Comparison of ENCODE assay signal across 16 cellular contexts in the genomic region with DNA sequence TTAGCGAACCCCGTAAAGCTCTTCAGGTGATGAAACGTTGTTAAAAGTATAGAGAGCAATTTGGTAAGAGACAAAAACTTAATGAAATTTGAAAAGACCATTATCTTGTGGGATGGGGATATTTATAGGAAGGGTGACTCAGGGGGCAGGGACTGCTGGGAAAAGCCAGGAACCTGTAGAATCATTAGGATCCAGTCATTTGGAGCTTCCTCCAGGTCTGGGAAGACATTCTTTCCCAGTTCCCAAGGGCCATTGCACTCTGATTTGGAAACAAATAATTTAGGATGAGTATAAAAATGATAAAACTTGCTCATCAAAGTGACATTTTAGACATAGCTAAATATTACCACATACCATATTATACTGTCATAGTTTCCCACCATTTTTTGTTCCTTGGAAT.
A peak's percentile ranks its signal among the peaks of the same experiment; 100 is the strongest.
DNase-seq lines count a peak whose midpoint lies in the region; ATAC-seq and TF ChIP-seq lines count a peak whose summit lies in the region.
"Had no signal": no experiment of that assay in that cellular context is flagged by ENCODE, and none has a peak within 500 bp of the region (broad histone marks: within the 10 kb centered on the region; RNA-seq: fewer than 3 reads in every experiment).

No MANE protein-coding gene starts in this region.

- ATAC-seq in activated B cell treated with CpG ODN at 0.5 μM for 24 hours (ENCODE audit: low read depth) (no peak), HG03095 (IDR thresholded peaks at IDR 0.05; ENCODE audit: unreplicated experiment) (no peak)
- ATAC-seq: K562, PC-3 had no signal

- H3K4me1 Mint-ChIP-seq in CD14-positive monocyte (peaks cover 37% of the 10 kb centered on the region), activated B cell treated with CpG ODN at 0.5 μM for 24 hours (peaks cover 57% of the 10 kb centered on the region), MCF 10A (ENCODE audit: insufficient read depth, unreplicated experiment) (no peaks in the 10 kb centered on the region)

- intact Hi-C loops in CD14-positive monocyte (cut with micrococcal nuclease) = loop anchor here (10.0 kb wide), 4 partner anchors 48 to 142 kb away; partner anchors contain the start of gene PFKFB3 (in 1 of the 2)
- intact Hi-C loops in activated B cell treated with CpG ODN at 0.5 μM for 24 hours (cut with micrococcal nuclease) = loop anchor here (2.0 kb wide), 1 partner anchor 18 kb away; no protein-coding TSS in a partner anchor
- intact Hi-C loops in MCF 10A (cut with micrococcal nuclease) = no loop called here

- peak overlapping the region in 4 of 7 donors; percentile 11 to 94 (median 47) for H3K27ac Mint-ChIP-seq in CD14-positive monocyte
- H3K27ac Mint-ChIP-seq in activated B cell treated with CpG ODN at 0.5 μM for 24 hours = peak overlapping the region; percentile 97
- H3K27ac Mint-ChIP-seq in MCF 10A (ENCODE audit: low read depth, unreplicated experiment) = no peak overlapping the region

- BruUV-seq in MCF 10A (replicated peaks; lab: Mats Ljungman, UMichigan) = no TSS peak

- H3K36me3 Mint-ChIP-seq in CD14-positive monocyte (peaks cover 6 to 8% of the 10 kb centered on the region in 2 donors), activated B cell treated with CpG ODN at 0.5 μM for 24 hours (ENCODE audit: low read depth) (no peaks in the 10 kb centered on the region), MCF 10A (ENCODE audit: insufficient read depth, unreplicated experiment) (no peaks in the 10 kb centered on the region)

- DNase-seq in CD14-positive monocyte (ENCODE audit: low spot score) (no peak), EH (ENCODE audit: low read depth) (peak; percentile 89), activated B cell treated with CpG ODN at 0.5 μM for 24 hours (no peak), islet precursor cell (peak; percentile 7), MCF 10A (ENCODE audit: unreplicated experiment) (no peak), H4 (ENCODE audit: low spot score) (no peak)
- DNase-seq: cortex of kidney, left cardiac atrium, mucosa of descending colon, NCI-H146, NCI-H446 treated with DMSO at 0.1 percent for 48 hours, PC-3, spleen, WERI-Rb-1 had no signal

- H3K9me3 Mint-ChIP-seq in CD14-positive monocyte (peaks cover 1 to 8% (median 5%) of the 10 kb centered on the region in 7 donors), activated B cell treated with CpG ODN at 0.5 μM for 24 hours (no peaks in the 10 kb centered on the region), MCF 10A (ENCODE audit: unreplicated experiment) (peaks cover 10% of the 10 kb centered on the region)

- CTCF ChIA-PET in activated B cell treated with CpG ODN at 0.5 μM for 24 hours (lab: Charles Lee) = interaction anchor here (1.2 to 6.6 kb wide), 6 partner anchors 16 to 145 kb away, joined by 4 to 90 read pairs (median 7); partner anchors contain the start of gene PFKFB3
- CTCF ChIA-PET in MCF 10A (lab: Yijun Ruan, JAX) = interaction anchor here (0.5 to 1.0 kb wide), 5 partner anchors 22 to 743 kb away, joined by 3 read pairs; no protein-coding TSS in a partner anchor

- TF ChIP-seq CTCF in CD14-positive monocyte (IDR thresholded peaks at IDR 0.05) (no peak), activated B cell treated with CpG ODN at 0.5 μM for 24 hours (IDR thresholded peaks at IDR 0.05) (no peak), MCF 10A (IDR thresholded peaks at IDR 0.05; ENCODE audit: unreplicated experiment) (no peak)

- POLR2A ChIA-PET in activated B cell treated with CpG ODN at 0.5 μM for 24 hours (lab: Charles Lee) = interaction anchor here (0.6 to 6.3 kb wide), 18 partner anchors 16 to 582 kb away, joined by 3 to 129 read pairs (median 20); partner anchors contain the start of gene PFKFB3
- POLR2A ChIA-PET in MCF 10A (lab: Yijun Ruan, JAX) = interaction anchor here (1.2 kb wide), 1 partner anchor 11 kb away, joined by 3 read pairs; no protein-coding TSS in a partner anchor

- H3K27me3 Mint-ChIP-seq in CD14-positive monocyte (ENCODE audit: low read depth in 3 of 3) = peaks cover 0 to 8% (median 1%) of the 10 kb centered on the region in 3 donors
- H3K27me3 Mint-ChIP-seq in activated B cell treated with CpG ODN at 0.5 μM for 24 hours = no peaks in the 10 kb centered on the region
- H3K27me3 Mint-ChIP-seq in MCF 10A (ENCODE audit: insufficient read depth, unreplicated experiment) = peaks cover 31% of the 10 kb centered on the region

- H3K4me3 Mint-ChIP-seq in CD14-positive monocyte = no peak overlapping the region
- H3K4me3 Mint-ChIP-seq in activated B cell treated with CpG ODN at 0.5 μM for 24 hours = no peak overlapping the region
- H3K4me3 Mint-ChIP-seq in MCF 10A (ENCODE audit: unreplicated experiment) = no peak overlapping the region

Comparison
In these comparisons a context has a peak if more than half of its experiments do, and no peak if none do; other contexts are left out.
1. DNase-seq: peak in EH (single experiment) and islet precursor cell (single experiment); none in CD14-positive monocyte (single experiment), activated B cell treated with CpG ODN at 0.5 μM for 24 hours (single experiment), MCF 10A (single experiment) and H4 (single experiment).